ENCODE assay signal across 8 cellular contexts in genomic region chr5:74638776-74639537, GRCh38. TPM values are rescaled to one million over a fixed set of nuclear protein-coding genes. Genes with fewer than 3 reads are reported as not detected.
DNase-seq lines count a peak whose midpoint lies in the region; ATAC-seq and TF ChIP-seq lines count a peak whose summit lies in the region.

No MANE protein-coding gene starts in this region.

- ATAC-seq in HG02588 (IDR thresholded peaks at IDR 0.05; ENCODE audit: unreplicated experiment) (peak; percentile 23), left lobe of liver (no peak)

- peak overlapping the region; percentile 98 for H3K4me3 ChIP-seq in epithelial cell of proximal tubule (ENCODE audit: low read depth, low read length)
- peak overlapping the region; percentile 91 for H3K4me3 ChIP-seq in rectal smooth muscle tissue (ENCODE audit: low read length)

- peaks cover 39% of the 10 kb centered on the region for H3K4me1 Mint-ChIP-seq in activated T-cell treated with anti-CD3 and anti-CD28 coated beads, Interleukin-2, amount 50 U/mL, for 24 hours (ENCODE audit: low read depth)

- no peak for DNase-seq in activated T-cell treated with anti-CD3 and anti-CD28 coated beads, Interleukin-2, amount 50 U/mL, for 24 hours
- DNase-seq in activated T-cell treated with anti-CD3 and anti-CD28 coated beads, Interleukin-2, amount 50 U/mL, for 48 hours, result no peak
- DNase-seq in RPMI7951 (ENCODE audit: low read depth) (peak; percentile 52), epithelial cell of proximal tubule (ENCODE audit: low read depth) (no peak), SIG-M5 treated with dmso at 0.1 percent for 504 hours (lab: John Stamatoyannopoulos, UW; ENCODE audit: unreplicated experiment) (no peak), left lobe of liver (ENCODE audit: low spot score) (no peak)

- TF ChIP-seq CTCF in epithelial cell of proximal tubule (conservative IDR thresholded peaks at IDR 0.05; ENCODE audit: low read depth, low read length), result no peak

- peak overlapping the region; percentile 80 for H3K4me3 Mint-ChIP-seq in activated T-cell treated with anti-CD3 and anti-CD28 coated beads, Interleukin-2, amount 50 U/mL, for 24 hours

- H3K27me3 ChIP-seq in rectal smooth muscle tissue (ENCODE audit: control insufficient read depth, insufficient read depth, low read length), result no peaks in the 10 kb centered on the region

- no peaks in the 10 kb centered on the region for H3K9me3 Mint-ChIP-seq in activated T-cell treated with anti-CD3 and anti-CD28 coated beads, Interleukin-2, amount 50 U/mL, for 24 hours

- H3K9ac ChIP-seq in rectal smooth muscle tissue (ENCODE audit: low read length), result no peak overlapping the region

- H3K27ac ChIP-seq in rectal smooth muscle tissue (ENCODE audit: low read depth, low read length), result no peak overlapping the region

- H3K36me3 ChIP-seq in rectal smooth muscle tissue (ENCODE audit: control insufficient read depth, insufficient read depth, low read length), result peaks cover 4% of the 10 kb centered on the region

- peak overlapping the region; percentile 26 for H3K27ac Mint-ChIP-seq in activated T-cell treated with anti-CD3 and anti-CD28 coated beads, Interleukin-2, amount 50 U/mL, for 24 hours

- H3K27me3 Mint-ChIP-seq in activated T-cell treated with anti-CD3 and anti-CD28 coated beads, Interleukin-2, amount 50 U/mL, for 24 hours, result peaks cover 81% of the 10 kb centered on the region

- H3K4me1 ChIP-seq in rectal smooth muscle tissue (ENCODE audit: control insufficient read depth, insufficient read depth, low read length), result no peaks in the 10 kb centered on the region

- H3K36me3 Mint-ChIP-seq in activated T-cell treated with anti-CD3 and anti-CD28 coated beads, Interleukin-2, amount 50 U/mL, for 24 hours (ENCODE audit: low read depth), result peaks cover 4% of the 10 kb centered on the region

RNA-seq across cellular contexts. Expression of gene ENC1, which starts 1.6 kb away (rescaled TPM):
- 23.3 and 24.0 TPM in 2 replicates for total RNA-seq in RPMI7951 (2014; rRNA removed; shearing (Covaris generic))
- total RNA-seq in epithelial cell of proximal tubule, result 65.8 and 90.5 TPM in 2 replicates
- total RNA-seq in left lobe of liver, result 5.8 TPM

RNA-seq across cellular contexts. Expression of gene HEXB, which starts 46.1 kb away (rescaled TPM):
- 162 and 180 TPM in 2 replicates for total RNA-seq in RPMI7951 (2014; rRNA removed; shearing (Covaris generic))
- 94.2 and 119 TPM in 2 replicates for total RNA-seq in epithelial cell of proximal tubule
- 66.0 TPM for total RNA-seq in left lobe of liver
